ENCODE assay signal across 12 cellular contexts in the genomic region with DNA sequence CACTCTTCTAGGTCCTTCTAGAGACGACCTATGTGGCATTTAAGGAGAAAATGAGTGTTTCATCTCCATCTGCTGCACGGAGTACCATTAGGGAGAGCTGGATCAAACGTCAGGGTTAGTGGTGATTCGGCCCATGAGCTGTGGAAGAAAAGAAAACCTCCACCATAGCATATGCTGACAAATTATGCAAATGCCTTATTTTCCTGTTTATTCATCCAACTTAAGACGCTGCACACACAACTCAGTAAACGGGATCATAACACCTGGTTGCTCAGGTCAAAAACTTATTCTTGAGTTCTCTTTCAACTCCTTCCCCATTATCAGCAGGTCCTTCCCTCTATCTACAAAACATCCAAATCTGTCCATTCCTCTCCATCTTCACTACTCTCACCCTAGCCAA. TPM values are rescaled to one million over a fixed set of nuclear protein-coding genes. Genes with fewer than 3 reads are reported as not detected.
DNase-seq lines count a peak whose midpoint lies in the region; ATAC-seq and TF ChIP-seq lines count a peak whose summit lies in the region.
"Had no signal": no experiment of that assay in that cellular context is flagged by ENCODE, and none has a peak within 500 bp of the region (broad histone marks: within the 10 kb centered on the region; RNA-seq: fewer than 3 reads in every experiment).

No MANE protein-coding gene starts in this region.

- BruUV-seq in OCI-LY7 (replicated peaks; lab: Mats Ljungman, UMichigan) = TSS peak; percentile 65

- H3K4me1 Mint-ChIP-seq in activated T-cell treated with anti-CD3 and anti-CD28 coated beads, Interleukin-2, amount 50 U/mL, for 24 hours (ENCODE audit: low read depth) = peaks cover 36% of the 10 kb centered on the region

- peak overlapping the region; percentile 94 for H3K4me2 ChIP-seq in OCI-LY7 (ENCODE audit: low read length)
- H3K4me2 ChIP-seq in skeletal muscle satellite cell (ENCODE audit: low read length) = peak overlapping the region; percentile 87

- CTCF ChIA-PET in OCI-LY7 (lab: Charles Lee; ENCODE audit: unreplicated experiment) = interaction anchor here (1.2 kb wide), 1 partner anchor 182 kb away, joined by 3 read pairs; no protein-coding TSS in a partner anchor

- H3K4me3 Mint-ChIP-seq in activated T-cell treated with anti-CD3 and anti-CD28 coated beads, Interleukin-2, amount 50 U/mL, for 24 hours = peak overlapping the region; percentile 79

- no peaks in the 10 kb centered on the region for H3K9me3 Mint-ChIP-seq in activated T-cell treated with anti-CD3 and anti-CD28 coated beads, Interleukin-2, amount 50 U/mL, for 24 hours

- H3K4me3 ChIP-seq in OCI-LY7 (ENCODE audit: low read depth, low read length, poor library complexity, severe bottlenecking) = peak overlapping the region; percentile 99
- peak overlapping the region; percentile 85 for H3K4me3 ChIP-seq in endocrine pancreas (ENCODE audit: control insufficient read depth, insufficient read depth, low read length)
- no peak overlapping the region for H3K4me3 ChIP-seq in skeletal muscle satellite cell (ENCODE audit: low read length)

- H3K9ac ChIP-seq in endocrine pancreas (ENCODE audit: control insufficient read depth, insufficient read depth, low read length) = no peak overlapping the region
- H3K9ac ChIP-seq in skeletal muscle satellite cell (ENCODE audit: low read depth, low read length) = no peak overlapping the region

- POLR2A ChIA-PET in OCI-LY7 (lab: Charles Lee) = interaction anchor here (0.6 to 1.9 kb wide), 3 partner anchors 16 to 71 kb away, joined by 3 to 8 read pairs (median 3); no protein-coding TSS in a partner anchor

- H3K27ac Mint-ChIP-seq in activated T-cell treated with anti-CD3 and anti-CD28 coated beads, Interleukin-2, amount 50 U/mL, for 24 hours = peak overlapping the region; percentile 90

- no peaks in the 10 kb centered on the region for H3K9me2 ChIP-seq in OCI-LY7 (ENCODE audit: insufficient read depth, low read length)

- peaks cover 16% of the 10 kb centered on the region for H3K4me1 ChIP-seq in OCI-LY7 (ENCODE audit: insufficient read depth, low read length, poor library complexity, severe bottlenecking)
- no peaks in the 10 kb centered on the region for H3K4me1 ChIP-seq in endocrine pancreas (ENCODE audit: control insufficient read depth, insufficient read depth, low read length)
- H3K4me1 ChIP-seq in skeletal muscle satellite cell (ENCODE audit: control insufficient read depth, insufficient read depth, low read length) = peaks cover 27% of the 10 kb centered on the region

- H3K27ac ChIP-seq in OCI-LY7 (ENCODE audit: low read depth, low read length, poor library complexity, severe bottlenecking) = no peak overlapping the region

- intact Hi-C loops in OCI-LY7 (cut with micrococcal nuclease; ENCODE audit: unreplicated experiment) = loop anchor here (5.0 kb wide), 1 partner anchor 291 kb away; the partner anchor contains the start of gene POLR3E

- no peaks in the 10 kb centered on the region for H3K27me3 Mint-ChIP-seq in activated T-cell treated with anti-CD3 and anti-CD28 coated beads, Interleukin-2, amount 50 U/mL, for 24 hours

- H3K36me3 Mint-ChIP-seq in activated T-cell treated with anti-CD3 and anti-CD28 coated beads, Interleukin-2, amount 50 U/mL, for 24 hours (ENCODE audit: low read depth) = peaks cover 12% of the 10 kb centered on the region

- no peaks in the 10 kb centered on the region for H3K9me3 ChIP-seq in OCI-LY7 (ENCODE audit: low read length)
- H3K9me3 ChIP-seq in endocrine pancreas (ENCODE audit: control insufficient read depth, low read length) = no peaks in the 10 kb centered on the region
- no peaks in the 10 kb centered on the region for H3K9me3 ChIP-seq in skeletal muscle satellite cell (replicated peaks; ENCODE audit: low read length)

- H3K79me2 ChIP-seq in OCI-LY7 (ENCODE audit: insufficient read depth, low read depth, low read length) = peaks cover 5% of the 10 kb centered on the region; the same call in 1 of the 2 replicates

- no peaks in the 10 kb centered on the region for H4K20me1 ChIP-seq in OCI-LY7 (ENCODE audit: insufficient read depth, low read length)

- no peak for TF ChIP-seq CTCF in OCI-LY7 (conservative IDR thresholded peaks at IDR 0.05; ENCODE audit: low read length)

- no peak for DNase-seq in activated T-cell treated with anti-CD3 and anti-CD28 coated beads, Interleukin-2, amount 50 U/mL, for 24 hours
- DNase-seq in activated T-cell treated with anti-CD3 and anti-CD28 coated beads for 4 hours = no peak
- no peak for DNase-seq in OCI-LY7 (ENCODE audit: low spot score)
- DNase-seq in NCI-H2196 (lab: John Stamatoyannopoulos, UW; ENCODE audit: unreplicated experiment) = no peak
- no peak for DNase-seq in kidney tubule cell (ENCODE audit: low spot score)
- DNase-seq: activated gamma-delta T cell treated with Interleukin-2 at 50 U/mL for 16 hours; KBM-7; stimulated activated CD8-positive, alpha-beta memory T cell treated with anti-CD3 and anti-CD28 coated beads, Interleukin-4, amount 100 ng/mL, for 48 hours had no signal

- peak overlapping the region; percentile 97; the same call in 1 of the 2 replicates for H2AFZ ChIP-seq in OCI-LY7 (ENCODE audit: low read length)

- H3K27me3 ChIP-seq in endocrine pancreas (ENCODE audit: control insufficient read depth, insufficient read depth, low read length) (no peaks in the 10 kb centered on the region), skeletal muscle satellite cell (ENCODE audit: control insufficient read depth, insufficient read depth, low read length) (no peaks in the 10 kb centered on the region)

- H3K36me3 ChIP-seq in OCI-LY7 (ENCODE audit: insufficient read depth, low read length) (no peaks in the 10 kb centered on the region), endocrine pancreas (ENCODE audit: control insufficient read depth, insufficient read depth, low read length) (no peaks in the 10 kb centered on the region), skeletal muscle satellite cell (ENCODE audit: insufficient read depth, low read length) (no peaks in the 10 kb centered on the region)

- ATAC-seq in GM18519 (IDR thresholded peaks at IDR 0.05; ENCODE audit: low FRiP score, unreplicated experiment) = no peak

RNA-seq across cellular contexts. Expression of gene MOSMO, which starts 1.3 kb away (rescaled TPM):
- 6.8 and 9.6 TPM in 2 replicates for total RNA-seq in OCI-LY7 (2014; rRNA removed; shearing (Covaris generic))
- 9.8 TPM in 2 replicates for total RNA-seq in OCI-LY7 (2022)
- total RNA-seq in skeletal muscle satellite cell (2012; rRNA removed) = 24.9 and 29.9 TPM in 2 replicates

RNA-seq across cellular contexts. Expression of gene PDZD9, which starts 5.7 kb away (rescaled TPM):
- total RNA-seq in OCI-LY7 (2014; rRNA removed; shearing (Covaris generic)) = not detected in 2 replicates
- not detected in 2 replicates for total RNA-seq in OCI-LY7 (2022)
- not detected in 2 replicates for total RNA-seq in skeletal muscle satellite cell (2012; rRNA removed)
- total RNA-seq: sciatic nerve had no signal

RNA-seq across cellular contexts. Expression of gene UQCRC2, which starts 53.5 kb away (rescaled TPM):
- total RNA-seq in OCI-LY7 (2014; rRNA removed; shearing (Covaris generic)) = 121 and 129 TPM in 2 replicates
- total RNA-seq in OCI-LY7 (2022) = 202 and 210 TPM in 2 replicates
- total RNA-seq in skeletal muscle satellite cell (2012; rRNA removed) = 184 and 192 TPM in 2 replicates
